ENCODE assay signal across 1 cellular context in the genomic region with DNA sequence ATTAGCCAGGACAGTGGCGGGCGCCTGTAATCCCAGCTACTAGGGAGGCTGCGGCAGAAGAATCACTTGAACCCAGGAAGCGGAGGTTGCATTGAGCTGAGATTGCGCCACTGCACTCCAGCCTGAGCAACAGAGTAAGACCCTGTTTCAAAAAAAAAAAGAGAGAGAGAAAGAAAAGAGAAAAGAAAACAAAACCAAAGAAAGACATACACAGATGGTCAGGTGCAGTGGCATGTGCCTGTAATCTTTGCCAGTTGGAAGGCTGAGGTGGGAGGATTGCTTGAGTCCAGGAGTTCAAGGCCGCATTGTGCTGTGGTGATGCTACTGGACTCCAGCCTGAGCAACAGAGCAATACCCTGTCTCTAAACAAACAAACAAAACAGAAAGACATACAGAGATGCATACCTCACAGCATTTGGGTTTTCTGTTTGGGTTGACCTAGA.
TF ChIP-seq lines count a peak whose summit lies in the region.

No MANE protein-coding gene starts in this region.

TF ChIP-seq in GM23338, 12 proteins besides CTCF, POLR2A, EP300 and RAD21 (continued from another document):
- TF ChIP-seq, protein P1, sequence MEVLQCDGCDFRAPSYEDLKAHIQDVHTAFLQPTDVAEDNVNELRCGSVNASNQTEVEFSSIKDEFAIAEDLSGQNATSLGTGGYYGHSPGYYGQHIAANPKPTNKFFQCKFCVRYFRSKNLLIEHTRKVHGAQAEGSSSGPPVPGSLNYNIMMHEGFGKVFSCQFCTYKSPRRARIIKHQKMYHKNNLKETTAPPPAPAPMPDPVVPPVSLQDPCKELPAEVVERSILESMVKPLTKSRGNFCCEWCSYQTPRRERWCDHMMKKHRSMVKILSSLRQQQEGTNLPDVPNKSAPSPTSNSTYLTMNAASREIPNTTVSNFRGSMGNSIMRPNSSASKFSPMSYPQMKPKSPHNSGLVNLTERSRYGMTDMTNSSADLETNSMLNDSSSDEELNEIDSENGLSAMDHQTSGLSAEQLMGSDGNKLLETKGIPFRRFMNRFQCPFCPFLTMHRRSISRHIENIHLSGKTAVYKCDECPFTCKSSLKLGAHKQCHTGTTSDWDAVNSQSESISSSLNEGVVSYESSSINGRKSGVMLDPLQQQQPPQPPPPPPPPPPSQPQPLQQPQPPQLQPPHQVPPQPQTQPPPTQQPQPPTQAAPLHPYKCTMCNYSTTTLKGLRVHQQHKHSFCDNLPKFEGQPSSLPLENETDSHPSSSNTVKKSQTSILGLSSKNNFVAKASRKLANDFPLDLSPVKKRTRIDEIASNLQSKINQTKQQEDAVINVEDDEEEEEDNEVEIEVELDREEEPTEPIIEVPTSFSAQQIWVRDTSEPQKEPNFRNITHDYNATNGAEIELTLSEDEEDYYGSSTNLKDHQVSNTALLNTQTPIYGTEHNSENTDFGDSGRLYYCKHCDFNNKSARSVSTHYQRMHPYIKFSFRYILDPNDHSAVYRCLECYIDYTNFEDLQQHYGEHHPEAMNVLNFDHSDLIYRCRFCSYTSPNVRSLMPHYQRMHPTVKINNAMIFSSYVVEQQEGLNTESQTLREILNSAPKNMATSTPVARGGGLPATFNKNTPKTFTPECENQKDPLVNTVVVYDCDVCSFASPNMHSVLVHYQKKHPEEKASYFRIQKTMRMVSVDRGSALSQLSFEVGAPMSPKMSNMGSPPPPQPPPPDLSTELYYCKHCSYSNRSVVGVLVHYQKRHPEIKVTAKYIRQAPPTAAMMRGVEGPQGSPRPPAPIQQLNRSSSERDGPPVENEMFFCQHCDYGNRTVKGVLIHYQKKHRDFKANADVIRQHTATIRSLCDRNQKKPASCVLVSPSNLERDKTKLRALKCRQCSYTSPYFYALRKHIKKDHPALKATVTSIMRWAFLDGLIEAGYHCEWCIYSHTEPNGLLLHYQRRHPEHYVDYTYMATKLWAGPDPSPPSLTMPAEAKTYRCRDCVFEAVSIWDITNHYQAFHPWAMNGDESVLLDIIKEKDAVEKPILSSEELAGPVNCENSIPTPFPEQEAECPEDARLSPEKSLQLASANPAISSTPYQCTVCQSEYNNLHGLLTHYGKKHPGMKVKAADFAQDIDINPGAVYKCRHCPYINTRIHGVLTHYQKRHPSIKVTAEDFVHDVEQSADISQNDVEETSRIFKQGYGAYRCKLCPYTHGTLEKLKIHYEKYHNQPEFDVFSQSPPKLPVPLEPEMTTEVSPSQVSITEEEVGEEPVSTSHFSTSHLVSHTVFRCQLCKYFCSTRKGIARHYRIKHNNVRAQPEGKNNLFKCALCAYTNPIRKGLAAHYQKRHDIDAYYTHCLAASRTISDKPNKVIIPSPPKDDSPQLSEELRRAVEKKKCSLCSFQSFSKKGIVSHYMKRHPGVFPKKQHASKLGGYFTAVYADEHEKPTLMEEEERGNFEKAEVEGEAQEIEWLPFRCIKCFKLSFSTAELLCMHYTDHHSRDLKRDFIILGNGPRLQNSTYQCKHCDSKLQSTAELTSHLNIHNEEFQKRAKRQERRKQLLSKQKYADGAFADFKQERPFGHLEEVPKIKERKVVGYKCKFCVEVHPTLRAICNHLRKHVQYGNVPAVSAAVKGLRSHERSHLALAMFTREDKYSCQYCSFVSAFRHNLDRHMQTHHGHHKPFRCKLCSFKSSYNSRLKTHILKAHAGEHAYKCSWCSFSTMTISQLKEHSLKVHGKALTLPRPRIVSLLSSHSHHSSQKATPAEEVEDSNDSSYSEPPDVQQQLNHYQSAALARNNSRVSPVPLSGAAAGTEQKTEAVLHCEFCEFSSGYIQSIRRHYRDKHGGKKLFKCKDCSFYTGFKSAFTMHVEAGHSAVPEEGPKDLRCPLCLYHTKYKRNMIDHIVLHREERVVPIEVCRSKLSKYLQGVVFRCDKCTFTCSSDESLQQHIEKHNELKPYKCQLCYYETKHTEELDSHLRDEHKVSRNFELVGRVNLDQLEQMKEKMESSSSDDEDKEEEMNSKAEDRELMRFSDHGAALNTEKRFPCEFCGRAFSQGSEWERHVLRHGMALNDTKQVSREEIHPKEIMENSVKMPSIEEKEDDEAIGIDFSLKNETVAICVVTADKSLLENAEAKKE (CRISPR knock-in tag; IDR thresholded peaks at IDR 0.05) = no peak
- no peak for TF ChIP-seq ETS1 (IDR thresholded peaks at IDR 0.05)
- no peak for TF ChIP-seq POLR2AphosphoS5 (IDR thresholded peaks at IDR 0.05; ENCODE audit: low read depth)
- no peak for TF ChIP-seq STAT1 (IDR thresholded peaks at IDR 0.05; ENCODE audit: unreplicated experiment)
